ENCODE assay signal across 6 cellular contexts in genomic region chr21:38086580-38086979, GRCh38.
"Had no signal": no experiment of that assay in that cellular context is flagged by ENCODE, and none has a peak within 500 bp of the region (broad histone marks: within the 10 kb centered on the region; RNA-seq: fewer than 3 reads in every experiment).

No MANE protein-coding gene starts in this region.

- H3K36me3 Mint-ChIP-seq: IgD-negative memory B cell had no signal

- H3K27ac Mint-ChIP-seq: IgD-negative memory B cell had no signal

- FAIRE-seq: HepG2, HTR-8/SVneo had no signal

- H3K4me1 Mint-ChIP-seq: IgD-negative memory B cell had no signal

- H3K27ac ChIP-seq: HL-60 had no signal

- H3K27me3 Mint-ChIP-seq: IgD-negative memory B cell had no signal

- DNase-seq: IMR-90, KBM-7 had no signal

- H3K4me3 Mint-ChIP-seq: IgD-negative memory B cell had no signal

- ATAC-seq: HepG2 had no signal

- H3K9me3 Mint-ChIP-seq: IgD-negative memory B cell had no signal
